1 cellular context compared by ENCODE assay signal in genomic region chr17:76568771-76569170, GRCh38.
TF ChIP-seq lines count a peak whose summit lies in the region.

No MANE protein-coding gene starts in this region.

TF ChIP-seq in K562, 482 proteins besides CTCF, POLR2A, EP300 and RAD21:
- TF ChIP-seq NUFIP1 (IDR thresholded peaks at IDR 0.05; ENCODE audit: partially characterized antibody), result no peak
- peak; percentile 77 to 86 for TF ChIP-seq E2F6 (IDR thresholded peaks at IDR 0.05; ENCODE audit: borderline replicate concordance in 1 of 2, extremely low read depth in 1 of 2, insufficient read depth in 1 of 2, insufficient read length in 1 of 2, low read depth in 1 of 2, low read length in 1 of 2, poor library complexity in 1 of 2, severe bottlenecking in 1 of 2)
- TF ChIP-seq, protein P1, sequence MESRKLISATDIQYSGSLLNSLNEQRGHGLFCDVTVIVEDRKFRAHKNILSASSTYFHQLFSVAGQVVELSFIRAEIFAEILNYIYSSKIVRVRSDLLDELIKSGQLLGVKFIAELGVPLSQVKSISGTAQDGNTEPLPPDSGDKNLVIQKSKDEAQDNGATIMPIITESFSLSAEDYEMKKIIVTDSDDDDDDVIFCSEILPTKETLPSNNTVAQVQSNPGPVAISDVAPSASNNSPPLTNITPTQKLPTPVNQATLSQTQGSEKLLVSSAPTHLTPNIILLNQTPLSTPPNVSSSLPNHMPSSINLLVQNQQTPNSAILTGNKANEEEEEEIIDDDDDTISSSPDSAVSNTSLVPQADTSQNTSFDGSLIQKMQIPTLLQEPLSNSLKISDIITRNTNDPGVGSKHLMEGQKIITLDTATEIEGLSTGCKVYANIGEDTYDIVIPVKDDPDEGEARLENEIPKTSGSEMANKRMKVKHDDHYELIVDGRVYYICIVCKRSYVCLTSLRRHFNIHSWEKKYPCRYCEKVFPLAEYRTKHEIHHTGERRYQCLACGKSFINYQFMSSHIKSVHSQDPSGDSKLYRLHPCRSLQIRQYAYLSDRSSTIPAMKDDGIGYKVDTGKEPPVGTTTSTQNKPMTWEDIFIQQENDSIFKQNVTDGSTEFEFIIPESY (CRISPR knock-in tag; IDR thresholded peaks at IDR 0.05), result peak; percentile 81
- TF ChIP-seq ZBTB7A (IDR thresholded peaks at IDR 0.05; ENCODE audit: borderline replicate concordance, control insufficient read depth, low read depth, low read length), result peak; percentile 59
- TF ChIP-seq, protein P2, sequence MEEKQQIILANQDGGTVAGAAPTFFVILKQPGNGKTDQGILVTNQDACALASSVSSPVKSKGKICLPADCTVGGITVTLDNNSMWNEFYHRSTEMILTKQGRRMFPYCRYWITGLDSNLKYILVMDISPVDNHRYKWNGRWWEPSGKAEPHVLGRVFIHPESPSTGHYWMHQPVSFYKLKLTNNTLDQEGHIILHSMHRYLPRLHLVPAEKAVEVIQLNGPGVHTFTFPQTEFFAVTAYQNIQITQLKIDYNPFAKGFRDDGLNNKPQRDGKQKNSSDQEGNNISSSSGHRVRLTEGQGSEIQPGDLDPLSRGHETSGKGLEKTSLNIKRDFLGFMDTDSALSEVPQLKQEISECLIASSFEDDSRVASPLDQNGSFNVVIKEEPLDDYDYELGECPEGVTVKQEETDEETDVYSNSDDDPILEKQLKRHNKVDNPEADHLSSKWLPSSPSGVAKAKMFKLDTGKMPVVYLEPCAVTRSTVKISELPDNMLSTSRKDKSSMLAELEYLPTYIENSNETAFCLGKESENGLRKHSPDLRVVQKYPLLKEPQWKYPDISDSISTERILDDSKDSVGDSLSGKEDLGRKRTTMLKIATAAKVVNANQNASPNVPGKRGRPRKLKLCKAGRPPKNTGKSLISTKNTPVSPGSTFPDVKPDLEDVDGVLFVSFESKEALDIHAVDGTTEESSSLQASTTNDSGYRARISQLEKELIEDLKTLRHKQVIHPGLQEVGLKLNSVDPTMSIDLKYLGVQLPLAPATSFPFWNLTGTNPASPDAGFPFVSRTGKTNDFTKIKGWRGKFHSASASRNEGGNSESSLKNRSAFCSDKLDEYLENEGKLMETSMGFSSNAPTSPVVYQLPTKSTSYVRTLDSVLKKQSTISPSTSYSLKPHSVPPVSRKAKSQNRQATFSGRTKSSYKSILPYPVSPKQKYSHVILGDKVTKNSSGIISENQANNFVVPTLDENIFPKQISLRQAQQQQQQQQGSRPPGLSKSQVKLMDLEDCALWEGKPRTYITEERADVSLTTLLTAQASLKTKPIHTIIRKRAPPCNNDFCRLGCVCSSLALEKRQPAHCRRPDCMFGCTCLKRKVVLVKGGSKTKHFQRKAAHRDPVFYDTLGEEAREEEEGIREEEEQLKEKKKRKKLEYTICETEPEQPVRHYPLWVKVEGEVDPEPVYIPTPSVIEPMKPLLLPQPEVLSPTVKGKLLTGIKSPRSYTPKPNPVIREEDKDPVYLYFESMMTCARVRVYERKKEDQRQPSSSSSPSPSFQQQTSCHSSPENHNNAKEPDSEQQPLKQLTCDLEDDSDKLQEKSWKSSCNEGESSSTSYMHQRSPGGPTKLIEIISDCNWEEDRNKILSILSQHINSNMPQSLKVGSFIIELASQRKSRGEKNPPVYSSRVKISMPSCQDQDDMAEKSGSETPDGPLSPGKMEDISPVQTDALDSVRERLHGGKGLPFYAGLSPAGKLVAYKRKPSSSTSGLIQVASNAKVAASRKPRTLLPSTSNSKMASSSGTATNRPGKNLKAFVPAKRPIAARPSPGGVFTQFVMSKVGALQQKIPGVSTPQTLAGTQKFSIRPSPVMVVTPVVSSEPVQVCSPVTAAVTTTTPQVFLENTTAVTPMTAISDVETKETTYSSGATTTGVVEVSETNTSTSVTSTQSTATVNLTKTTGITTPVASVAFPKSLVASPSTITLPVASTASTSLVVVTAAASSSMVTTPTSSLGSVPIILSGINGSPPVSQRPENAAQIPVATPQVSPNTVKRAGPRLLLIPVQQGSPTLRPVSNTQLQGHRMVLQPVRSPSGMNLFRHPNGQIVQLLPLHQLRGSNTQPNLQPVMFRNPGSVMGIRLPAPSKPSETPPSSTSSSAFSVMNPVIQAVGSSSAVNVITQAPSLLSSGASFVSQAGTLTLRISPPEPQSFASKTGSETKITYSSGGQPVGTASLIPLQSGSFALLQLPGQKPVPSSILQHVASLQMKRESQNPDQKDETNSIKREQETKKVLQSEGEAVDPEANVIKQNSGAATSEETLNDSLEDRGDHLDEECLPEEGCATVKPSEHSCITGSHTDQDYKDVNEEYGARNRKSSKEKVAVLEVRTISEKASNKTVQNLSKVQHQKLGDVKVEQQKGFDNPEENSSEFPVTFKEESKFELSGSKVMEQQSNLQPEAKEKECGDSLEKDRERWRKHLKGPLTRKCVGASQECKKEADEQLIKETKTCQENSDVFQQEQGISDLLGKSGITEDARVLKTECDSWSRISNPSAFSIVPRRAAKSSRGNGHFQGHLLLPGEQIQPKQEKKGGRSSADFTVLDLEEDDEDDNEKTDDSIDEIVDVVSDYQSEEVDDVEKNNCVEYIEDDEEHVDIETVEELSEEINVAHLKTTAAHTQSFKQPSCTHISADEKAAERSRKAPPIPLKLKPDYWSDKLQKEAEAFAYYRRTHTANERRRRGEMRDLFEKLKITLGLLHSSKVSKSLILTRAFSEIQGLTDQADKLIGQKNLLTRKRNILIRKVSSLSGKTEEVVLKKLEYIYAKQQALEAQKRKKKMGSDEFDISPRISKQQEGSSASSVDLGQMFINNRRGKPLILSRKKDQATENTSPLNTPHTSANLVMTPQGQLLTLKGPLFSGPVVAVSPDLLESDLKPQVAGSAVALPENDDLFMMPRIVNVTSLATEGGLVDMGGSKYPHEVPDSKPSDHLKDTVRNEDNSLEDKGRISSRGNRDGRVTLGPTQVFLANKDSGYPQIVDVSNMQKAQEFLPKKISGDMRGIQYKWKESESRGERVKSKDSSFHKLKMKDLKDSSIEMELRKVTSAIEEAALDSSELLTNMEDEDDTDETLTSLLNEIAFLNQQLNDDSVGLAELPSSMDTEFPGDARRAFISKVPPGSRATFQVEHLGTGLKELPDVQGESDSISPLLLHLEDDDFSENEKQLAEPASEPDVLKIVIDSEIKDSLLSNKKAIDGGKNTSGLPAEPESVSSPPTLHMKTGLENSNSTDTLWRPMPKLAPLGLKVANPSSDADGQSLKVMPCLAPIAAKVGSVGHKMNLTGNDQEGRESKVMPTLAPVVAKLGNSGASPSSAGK (IDR thresholded peaks at IDR 0.05), result 0 out of 2 replicates have a peak, but pooled peaks have one; percentile 16
